Comparison of ENCODE assay signal across 19 cellular contexts in genomic region chr6:43223175-43223574, GRCh38. TPM values are rescaled to one million over a fixed set of nuclear protein-coding genes. Genes with fewer than 3 reads are reported as not detected.
DNase-seq lines count a peak whose midpoint lies in the region; ATAC-seq and TF ChIP-seq lines count a peak whose summit lies in the region.
"Had no signal": no experiment of that assay in that cellular context is flagged by ENCODE, and none has a peak within 500 bp of the region (broad histone marks: within the 10 kb centered on the region; RNA-seq: fewer than 3 reads in every experiment).

No MANE protein-coding gene starts in this region.

- no peaks in the 10 kb centered on the region for H3K36me3 Mint-ChIP-seq in natural killer cell
- H3K36me3 Mint-ChIP-seq in natural killer cell treated with Interleukin-12 subunit alpha and Interleukin-12 subunit beta and Interleukin-15 and Interleukin-18, amount 100 ng/mL, for 72 hours = peaks cover 7% of the 10 kb centered on the region
- H3K36me3 Mint-ChIP-seq in WTC11 = peaks cover 4% of the 10 kb centered on the region; the same call in 1 of the 2 replicates
- H3K36me3 Mint-ChIP-seq in endothelial cell (ENCODE audit: low read depth, unreplicated experiment) = peaks cover 28% of the 10 kb centered on the region
- H3K36me3 Mint-ChIP-seq in MCF 10A (ENCODE audit: insufficient read depth, unreplicated experiment) = peaks cover 38% of the 10 kb centered on the region

- CTCF ChIA-PET in WTC11 (lab: Charles Lee) (no interaction called here), MCF 10A (lab: Yijun Ruan, JAX) (no interaction called here)

- H3K27me3 Mint-ChIP-seq in natural killer cell (ENCODE audit: low read depth in 2 of 2) (no peaks in the 10 kb centered on the region), WTC11 (ENCODE audit: low read depth) (peaks cover 1% of the 10 kb centered on the region; the same call in 1 of the 2 replicates), endothelial cell (ENCODE audit: unreplicated experiment) (peaks cover 4% of the 10 kb centered on the region), MCF 10A (ENCODE audit: insufficient read depth, unreplicated experiment) (no peaks in the 10 kb centered on the region)
- H3K27me3 Mint-ChIP-seq in natural killer cell treated with Interleukin-12 subunit alpha and Interleukin-12 subunit beta and Interleukin-15 and Interleukin-18, amount 100 ng/mL, for 72 hours = no peaks in the 10 kb centered on the region

- TF ChIP-seq CTCF in natural killer cell (IDR thresholded peaks at IDR 0.05) (no peak), WTC11 (IDR thresholded peaks at IDR 0.05) (no peak), endothelial cell (IDR thresholded peaks at IDR 0.05; ENCODE audit: unreplicated experiment) (no peak), MCF 10A (IDR thresholded peaks at IDR 0.05; ENCODE audit: unreplicated experiment) (no peak)

- POLR2A ChIA-PET in WTC11 (lab: Charles Lee) (no interaction called here), MCF 10A (lab: Yijun Ruan, JAX) (interaction anchor here (0.6 to 0.9 kb wide), 2 partner anchors 15 to 33 kb away, joined by 3 read pairs; no protein-coding TSS in a partner anchor)

- H3K9me3 Mint-ChIP-seq in natural killer cell (no peaks in the 10 kb centered on the region), WTC11 (no peaks in the 10 kb centered on the region), endothelial cell (ENCODE audit: unreplicated experiment) (no peaks in the 10 kb centered on the region), MCF 10A (ENCODE audit: unreplicated experiment) (no peaks in the 10 kb centered on the region)
- no peaks in the 10 kb centered on the region for H3K9me3 Mint-ChIP-seq in natural killer cell treated with Interleukin-12 subunit alpha and Interleukin-12 subunit beta and Interleukin-15 and Interleukin-18, amount 100 ng/mL, for 72 hours
- H3K9me3 Mint-ChIP-seq: endodermal cell had no signal

- peak overlapping the region; percentile 14 to 72 for H3K27ac Mint-ChIP-seq in natural killer cell
- peak overlapping the region in 1 of 2 donors; percentile 5 for H3K27ac Mint-ChIP-seq in natural killer cell treated with Interleukin-12 subunit alpha and Interleukin-12 subunit beta and Interleukin-15 and Interleukin-18, amount 100 ng/mL, for 72 hours
- H3K27ac Mint-ChIP-seq in WTC11 = no peak overlapping the region
- no peak overlapping the region for H3K27ac Mint-ChIP-seq in endothelial cell (ENCODE audit: unreplicated experiment)
- no peak overlapping the region for H3K27ac Mint-ChIP-seq in MCF 10A (ENCODE audit: low read depth, unreplicated experiment)
- H3K27ac Mint-ChIP-seq: endodermal cell had no signal

- DNase-seq in natural killer cell = no peak
- DNase-seq in natural killer cell treated with Interleukin-12 subunit alpha and Interleukin-12 subunit beta and Interleukin-15 and Interleukin-18, amount 100 ng/mL, for 72 hours (ENCODE audit: low spot score) = no peak
- no peak for DNase-seq in WTC11 (ENCODE audit: low spot score)
- DNase-seq in endothelial cell (ENCODE audit: low spot score) = no peak
- DNase-seq in MCF 10A (ENCODE audit: unreplicated experiment) = no peak
- DNase-seq in effector CD8-positive, alpha-beta T cell (lab: John Stamatoyannopoulos, UW) = no peak
- no peak for DNase-seq in NCI-H1105 (lab: John Stamatoyannopoulos, UW)
- DNase-seq: activated CD4-positive, alpha-beta T cell treated with anti-CD3 and anti-CD28 coated beads, Interleukin-2, amount 50 U/mL, for 4 hours; AML-193; caudate nucleus; endodermal cell; left colon; NCI-H1436 treated with DMSO at 0.1 percent for 48 hours; NCI-H226; SHP77 treated with DMSO at 0.1 percent for 48 hours; stimulated activated CD4-positive, alpha-beta T cell treated with anti-CD3 and anti-CD28 coated beads, Interleukin-15, amount 100 ng/mL, for 24 hours; substantia nigra; T1000 had no signal

- ATAC-seq in natural killer cell (no peak), WTC11 (peak; percentile 7; the same call in 1 of the 2 replicates), GM18502 (IDR thresholded peaks at IDR 0.05; ENCODE audit: poor library complexity, unreplicated experiment) (no peak)
- no peak for ATAC-seq in natural killer cell treated with Interleukin-12 subunit alpha and Interleukin-12 subunit beta and Interleukin-15 and Interleukin-18, amount 100 ng/mL, for 72 hours

- H3K4me1 Mint-ChIP-seq in natural killer cell = peaks cover 10% of the 10 kb centered on the region in 2 donors
- H3K4me1 Mint-ChIP-seq in natural killer cell treated with Interleukin-12 subunit alpha and Interleukin-12 subunit beta and Interleukin-15 and Interleukin-18, amount 100 ng/mL, for 72 hours (ENCODE audit: low read depth in 2 of 2) = peaks cover 9 to 16% of the 10 kb centered on the region in 2 donors
- H3K4me1 Mint-ChIP-seq in WTC11 = peaks cover 6% of the 10 kb centered on the region; the same call in 1 of the 2 replicates
- peaks cover 8% of the 10 kb centered on the region for H3K4me1 Mint-ChIP-seq in endothelial cell (ENCODE audit: unreplicated experiment)
- peaks cover 18% of the 10 kb centered on the region for H3K4me1 Mint-ChIP-seq in MCF 10A (ENCODE audit: insufficient read depth, unreplicated experiment)

- no peak overlapping the region for H3K4me3 Mint-ChIP-seq in natural killer cell
- no peak overlapping the region for H3K4me3 Mint-ChIP-seq in natural killer cell treated with Interleukin-12 subunit alpha and Interleukin-12 subunit beta and Interleukin-15 and Interleukin-18, amount 100 ng/mL, for 72 hours
- H3K4me3 Mint-ChIP-seq in WTC11 = no peak overlapping the region
- H3K4me3 Mint-ChIP-seq in endothelial cell (ENCODE audit: unreplicated experiment) = peak overlapping the region; percentile 62
- no peak overlapping the region for H3K4me3 Mint-ChIP-seq in MCF 10A (ENCODE audit: unreplicated experiment)
- H3K4me3 Mint-ChIP-seq: endodermal cell had no signal

- BruUV-seq in MCF 10A (replicated peaks; lab: Mats Ljungman, UMichigan) = no TSS peak

- intact Hi-C loops in natural killer cell (cut with micrococcal nuclease) (no loop called here), MCF 10A (cut with micrococcal nuclease) (no loop called here)

TF ChIP-seq in WTC11, 78 proteins besides CTCF, POLR2A, EP300 and RAD21 (continues in another document):
- no peak for TF ChIP-seq ETV6 (CRISPR knock-in tag; IDR thresholded peaks at IDR 0.05)
- TF ChIP-seq NFYB (CRISPR knock-in tag; conservative IDR thresholded peaks at IDR 0.05; ENCODE audit: low read depth) = no peak
- TF ChIP-seq ZNF281 (CRISPR knock-in tag; IDR thresholded peaks at IDR 0.05) = no peak
- no peak for TF ChIP-seq CDX4 (CRISPR knock-in tag; IDR thresholded peaks at IDR 0.05; ENCODE audit: borderline replicate concordance)
- no peak for TF ChIP-seq ZNF396 (CRISPR knock-in tag; IDR thresholded peaks at IDR 0.05; ENCODE audit: borderline replicate concordance)
- no peak for TF ChIP-seq CREB1 (CRISPR knock-in tag; IDR thresholded peaks at IDR 0.05)

RNA-seq across cellular contexts. Expression of gene DNPH1, which starts 6.1 kb away (rescaled TPM):
- total RNA-seq in natural killer cell = 10 to 100 TPM in 1 of 3 donors, 1 to 10 TPM in 2; 6.1 to 10.2 (median 8.0) TPM
- total RNA-seq in natural killer cell treated with Interleukin-12 subunit alpha and Interleukin-12 subunit beta and Interleukin-15 and Interleukin-18, amount 100 ng/mL, for 72 hours = 10 to 100 TPM; 15.0 to 32.5 TPM
- total RNA-seq in WTC11 (2021) = 48.4 to 56.4 TPM (median 55.4 TPM) in 3 replicates
- total RNA-seq in endothelial cell (ENCODE audit: unreplicated experiment) = 4.5 TPM
- total RNA-seq in MCF 10A (2022) = 52.5 and 91.0 TPM in 2 replicates

RNA-seq across cellular contexts. Expression of gene TTBK1, which starts 20.1 kb away (rescaled TPM):
- total RNA-seq in natural killer cell (under 1 TPM in 1 of 3 donors, not detected in 2; 0.07 TPM), WTC11 (2021) (0.66 to 0.78 TPM (median 0.68 TPM) in 3 replicates), endothelial cell (ENCODE audit: unreplicated experiment) (1.0 TPM), MCF 10A (2022) (not detected in 2 replicates)
- under 1 TPM; 0.75 to 0.81 TPM for total RNA-seq in natural killer cell treated with Interleukin-12 subunit alpha and Interleukin-12 subunit beta and Interleukin-15 and Interleukin-18, amount 100 ng/mL, for 72 hours

RNA-seq across cellular contexts. Expression of gene CUL9, which starts 41.2 kb away (rescaled TPM):
- total RNA-seq in natural killer cell (10 to 100 TPM; 73.1 to 85.7 (median 73.9) TPM), WTC11 (2021) (15.2 to 20.5 TPM (median 19.2 TPM) in 3 replicates), endothelial cell (ENCODE audit: unreplicated experiment) (55.4 TPM), MCF 10A (2022) (39.6 and 42.8 TPM in 2 replicates)
- 10 to 100 TPM; 41.5 to 85.8 TPM for total RNA-seq in natural killer cell treated with Interleukin-12 subunit alpha and Interleukin-12 subunit beta and Interleukin-15 and Interleukin-18, amount 100 ng/mL, for 72 hours

RNA-seq across cellular contexts. Expression of gene SRF, which starts 52.1 kb away (rescaled TPM):
- total RNA-seq in natural killer cell = 10 to 100 TPM; 31.6 to 33.0 (median 32.0) TPM
- total RNA-seq in natural killer cell treated with Interleukin-12 subunit alpha and Interleukin-12 subunit beta and Interleukin-15 and Interleukin-18, amount 100 ng/mL, for 72 hours = 10 to 100 TPM; 56.8 to 70.4 TPM
- 43.9 to 46.2 TPM (median 45.3 TPM) in 3 replicates for total RNA-seq in WTC11 (2021)
- 31.3 TPM for total RNA-seq in endothelial cell (ENCODE audit: unreplicated experiment)
- 29.7 and 32.1 TPM in 2 replicates for total RNA-seq in MCF 10A (2022)

Comparison
In these comparisons a context has a peak if more than half of its experiments do, and no peak if none do; other contexts are left out.
1. H3K27ac Mint-ChIP-seq: peak in natural killer cell (2 of 2); none in WTC11 (single experiment), endothelial cell (single experiment) and MCF 10A (single experiment).